In the genomic region with DNA sequence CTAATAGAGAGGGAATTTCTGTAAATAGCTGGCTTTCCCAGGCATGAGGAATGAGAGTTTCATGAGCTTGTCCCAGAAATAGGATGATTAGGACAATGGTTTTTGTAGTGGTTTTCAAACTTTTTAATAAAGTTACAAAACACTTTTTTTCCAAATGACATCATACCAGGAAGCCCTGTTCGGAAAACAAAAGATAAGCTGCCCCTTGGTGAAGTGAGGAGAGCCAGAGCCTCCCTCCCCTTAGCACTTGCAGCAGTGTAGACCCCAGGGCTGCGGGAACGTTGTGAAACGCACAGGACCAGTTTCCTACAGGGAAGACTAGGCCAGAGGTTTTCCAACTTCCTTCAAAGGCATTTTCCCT, we compare ENCODE assay signal across 19 cellular contexts.
"Had no signal": no experiment of that assay in that cellular context is flagged by ENCODE, and none has a peak within 500 bp of the region (broad histone marks: within the 10 kb centered on the region; RNA-seq: fewer than 3 reads in every experiment).

No MANE protein-coding gene starts in this region.

- H3K4me3 ChIP-seq: gastroesophageal sphincter, heart left ventricle, left lung, tibial nerve, uterus had no signal

- H3K4me3 Mint-ChIP-seq: activated CD4-positive, alpha-beta T cell treated with anti-CD3 and anti-CD28 coated beads for 36 hours; activated CD8-positive, alpha-beta T cell treated with anti-CD3 and anti-CD28 coated beads, Interleukin-2, amount 10 ng/mL, durations not matched to agents 7 days and 5 days; nephron progenitor cell; stimulated activated naive CD8-positive, alpha-beta T cell treated with anti-CD3 and anti-CD28 coated beads, Interleukin-15, Interleukin-2, amounts not matched to agents 100 ng/mL and 50 ng/mL, for 24 hours; T-helper 2 cell treated with Interferon-gamma antibody and Interleukin-4, amounts not matched to agents 5 μg/mL and 100 μg/mL, for 36 hours; WTC11 had no signal

- ATAC-seq: activated CD4-positive, alpha-beta T cell treated with anti-CD3 and anti-CD28 coated beads for 36 hours; activated CD8-positive, alpha-beta T cell treated with anti-CD3 and anti-CD28 coated beads, Interleukin-2, amount 10 ng/mL, durations not matched to agents 7 days and 5 days; activated naive CD4-positive, alpha-beta T cell treated with anti-CD3 and anti-CD28 coated beads, Interleukin-2, amount 50 U/mL, for 72 hours; gastroesophageal sphincter; heart left ventricle; left lung; WTC11 had no signal

- H3K27me3 ChIP-seq: gastroesophageal sphincter, heart left ventricle, left lung, tibial nerve, uterus had no signal

- H3K36me3 ChIP-seq: uterus had no signal

- H3K4me1 Mint-ChIP-seq: WTC11 had no signal

- H3K9me3 Mint-ChIP-seq: activated naive CD4-positive, alpha-beta T cell treated with anti-CD3 and anti-CD28 coated beads, Interleukin-2, amount 50 U/mL, for 72 hours; nephron progenitor cell; stimulated activated naive CD8-positive, alpha-beta T cell treated with anti-CD3 and anti-CD28 coated beads, Interleukin-15, Interleukin-2, amounts not matched to agents 100 ng/mL and 50 ng/mL, for 24 hours; T-helper 2 cell treated with Interferon-gamma antibody and Interleukin-4, amounts not matched to agents 5 μg/mL and 100 μg/mL, for 36 hours; WTC11 had no signal

- H3K27ac Mint-ChIP-seq: nephron progenitor cell; stimulated activated naive CD8-positive, alpha-beta T cell treated with anti-CD3 and anti-CD28 coated beads, Interleukin-15, Interleukin-2, amounts not matched to agents 100 ng/mL and 50 ng/mL, for 24 hours; T-helper 2 cell treated with Interferon-gamma antibody and Interleukin-4, amounts not matched to agents 5 μg/mL and 100 μg/mL, for 36 hours; WTC11 had no signal

- DNase-seq: activated CD4-positive, alpha-beta T cell treated with anti-CD3 and anti-CD28 coated beads for 36 hours; activated CD8-positive, alpha-beta T cell treated with anti-CD3 and anti-CD28 coated beads, Interleukin-2, amount 10 ng/mL, durations not matched to agents 7 days and 5 days; activated effector memory CD4-positive, alpha-beta T cell treated with anti-CD3 and anti-CD28 coated beads, Interleukin-2, amount 50 U/mL, for 16 hours; activated T-cell treated with anti-CD3 and anti-CD28 coated beads, Interleukin-2, amount 50 U/mL, for 48 hours; amygdala; heart left ventricle; left lung; nephron progenitor cell; occipital lobe; retina; stimulated activated CD8-positive, alpha-beta memory T cell treated with anti-CD3 and anti-CD28 coated beads, Interleukin-4, amount 100 ng/mL, for 48 hours; SW 1271; uterus had no signal

- H3K27ac ChIP-seq: gastroesophageal sphincter, heart left ventricle, left lung, tibial nerve, uterus had no signal
